8 cellular contexts compared by ENCODE assay signal in the genomic region with DNA sequence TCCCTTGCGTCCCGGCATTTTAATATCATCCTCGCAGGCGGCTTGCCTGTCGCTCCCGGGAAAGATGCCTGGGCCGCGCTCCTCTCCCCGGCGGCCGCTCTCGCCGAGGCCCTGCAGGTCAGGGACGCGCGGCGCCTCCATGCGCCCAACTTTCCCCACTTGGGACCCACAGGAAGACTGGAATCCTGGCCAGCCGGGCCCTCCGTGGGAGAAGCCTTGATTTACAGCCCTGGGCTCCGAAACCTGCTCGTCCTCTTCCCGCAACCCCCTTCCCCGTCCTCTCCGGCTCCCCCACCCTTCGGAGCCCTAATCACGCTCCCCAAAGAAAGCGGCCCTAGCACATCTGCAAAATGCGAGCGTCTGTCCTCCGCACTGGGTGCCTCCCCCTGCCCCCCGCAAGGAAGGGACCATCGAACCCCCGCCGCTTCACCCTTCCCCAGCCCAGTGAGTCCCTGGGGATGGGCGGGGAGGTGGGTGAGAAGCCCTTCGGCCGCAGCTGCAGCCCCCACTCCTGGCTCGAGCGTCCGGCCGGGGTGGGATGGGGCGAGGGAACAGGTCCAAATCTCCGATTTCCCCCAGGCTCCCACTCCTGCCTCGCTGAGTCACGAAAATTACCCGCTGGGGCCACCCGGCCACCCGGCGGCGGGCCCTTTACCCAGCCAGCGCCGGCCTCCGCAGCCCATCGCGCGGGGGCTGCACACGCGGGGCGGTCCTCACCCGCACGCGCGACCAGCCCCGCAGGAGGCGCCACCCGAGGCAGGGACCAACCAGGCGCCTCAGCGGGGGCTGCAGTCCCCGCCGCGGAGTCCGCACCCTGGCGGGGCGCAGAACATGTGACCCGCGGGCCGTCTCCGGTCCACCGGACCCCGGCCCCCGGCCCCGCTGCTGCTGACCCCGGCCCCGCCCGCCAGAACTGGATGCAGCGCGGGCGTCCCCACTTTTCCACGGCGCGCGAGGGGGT. TPM values are rescaled to one million over a fixed set of nuclear protein-coding genes. Genes with fewer than 3 reads are reported as not detected.
A peak's percentile ranks its signal among the peaks of the same experiment; 100 is the strongest.
DNase-seq lines count a peak whose midpoint lies in the region; ATAC-seq and TF ChIP-seq lines count a peak whose summit lies in the region.

No MANE protein-coding gene starts in this region.

- POLR2A ChIA-PET in HEK293T (lab: Yijun Ruan, JAX) (interaction anchor here (1.0 to 1.3 kb wide), 4 partner anchors 19 to 55 kb away, joined by 3 to 4 read pairs (median 3); no protein-coding TSS in a partner anchor), T-cell (lab: Charles Lee) (no interaction called here)

- no peak overlapping the region for H3K27ac Mint-ChIP-seq in T-cell

- CTCF ChIA-PET in HEK293T (lab: Yijun Ruan, JAX), result no interaction called here
- CTCF ChIA-PET in T-cell (lab: Charles Lee), result no interaction called here

- H3K36me3 Mint-ChIP-seq in T-cell, result no peaks in the 10 kb centered on the region

- DNase-seq in EL, result peak; percentile 33
- DNase-seq in HEK293T (ENCODE audit: extremely low spot score), result peak; percentile 50
- DNase-seq in T-cell, result no peak
- DNase-seq in Right ventricle myocardium superior, result peak; percentile 53
- peak; percentile 57 for DNase-seq in putamen (ENCODE audit: low spot score)
- no peak for DNase-seq in KBM-7
- DNase-seq in RPMI8226, result no peak

- intact Hi-C loops in Right ventricle myocardium superior (cut with DNase I), result no loop called here

- H3K4me1 Mint-ChIP-seq in T-cell, result peaks cover 4 to 13% (median 7%) of the 10 kb centered on the region in 3 donors

- H3K4me3 Mint-ChIP-seq in T-cell, result peak overlapping the region in 2 of 3 donors; percentile 56 to 57

- peaks cover 64 to 65% of the 10 kb centered on the region in 2 donors for H3K27me3 Mint-ChIP-seq in T-cell

- in situ Hi-C loops in KBM-7 (cut with MboI; ENCODE audit: low pct_unique_long_range_greater_than_20kb, low sequenced_read_pairs), result no loop called here

- H3K9me3 Mint-ChIP-seq in T-cell, result peaks cover 0 to 4% (median 0%) of the 10 kb centered on the region in 3 donors

- ATAC-seq in T-cell (replicated peaks in 1 of 4) (peak in 3 of 4 experiments; percentile 3 to 24 (median 11)), Right ventricle myocardium superior (ENCODE audit: poor library complexity) (peak; percentile 36), esophagus mucosa (no peak)

TF ChIP-seq in HEK293T, 16 proteins besides CTCF, POLR2A, EP300 and RAD21:
- no peak for TF ChIP-seq FOXM1 (IDR thresholded peaks at IDR 0.05; ENCODE audit: borderline replicate concordance)
- no peak for TF ChIP-seq FOXA1 (IDR thresholded peaks at IDR 0.05)
- no peak for TF ChIP-seq FOXK2 (IDR thresholded peaks at IDR 0.05)
- TF ChIP-seq HDGF (IDR thresholded peaks at IDR 0.05; ENCODE audit: borderline replicate concordance), result no peak
- TF ChIP-seq L3MBTL2 (conservative IDR thresholded peaks at IDR 0.05), result no peak
- no peak for TF ChIP-seq CTBP1 (IDR thresholded peaks at IDR 0.05; ENCODE audit: borderline replicate concordance)
- no peak for TF ChIP-seq SP1 (IDR thresholded peaks at IDR 0.05)
- no peak for TF ChIP-seq ELF4 (IDR thresholded peaks at IDR 0.05)
- no peak for TF ChIP-seq LEF1 (IDR thresholded peaks at IDR 0.05; ENCODE audit: borderline replicate concordance)

RNA-seq across cellular contexts. Expression of gene HSPA12A, which starts 0.7 kb away (rescaled TPM):
- total RNA-seq in T-cell (under 1 TPM; 0.26 to 0.89 (median 0.53) TPM), Right ventricle myocardium superior (15.9 TPM), esophagus mucosa (3.9 TPM)

Comparison
In these comparisons a context has a peak if more than half of its experiments do, and no peak if none do; other contexts are left out.
1. DNase-seq: peak in EL (single experiment), HEK293T (single experiment), Right ventricle myocardium superior (single experiment) and putamen (single experiment); none in T-cell (0 of 34), KBM-7 (single experiment) and RPMI8226 (single experiment).